ENCODE assay signal across 18 cellular contexts in the genomic region with DNA sequence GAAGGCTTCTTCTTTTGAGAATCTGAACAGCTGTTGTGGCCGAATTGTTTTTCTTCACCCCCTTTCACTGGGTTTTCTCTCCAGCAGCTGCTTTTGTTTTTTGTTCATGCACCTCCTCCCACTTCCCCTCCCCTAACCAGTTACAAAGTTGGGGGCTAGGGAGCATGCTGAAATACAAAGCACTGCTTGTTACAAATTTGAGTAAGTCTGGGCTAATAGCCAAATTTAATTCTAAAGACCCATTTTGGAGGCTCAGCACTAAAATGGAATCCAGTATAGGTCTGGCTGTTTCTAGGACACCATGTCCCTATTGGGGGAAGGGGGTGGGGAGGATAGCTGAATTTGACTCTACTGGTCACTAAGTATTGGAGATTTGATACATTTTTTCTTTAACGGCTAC.
A peak's percentile ranks its signal among the peaks of the same experiment; 100 is the strongest.
DNase-seq lines count a peak whose midpoint lies in the region; ATAC-seq and TF ChIP-seq lines count a peak whose summit lies in the region.
"Had no signal": no experiment of that assay in that cellular context is flagged by ENCODE, and none has a peak within 500 bp of the region (broad histone marks: within the 10 kb centered on the region; RNA-seq: fewer than 3 reads in every experiment).

No MANE protein-coding gene starts in this region.

- H3K4me3 Mint-ChIP-seq in WTC11 = no peak overlapping the region
- no peak overlapping the region for H3K4me3 Mint-ChIP-seq in activated CD8-positive, alpha-beta T cell treated with anti-CD3 and anti-CD28 coated beads for 36 hours
- H3K4me3 Mint-ChIP-seq: activated T-helper 1 cell treated with anti-CD3 and anti-CD28 coated beads, Interleukin-12 subunit alpha, Interleukin-12 subunit beta, Interleukin-2, Interleukin-4 antibody, amounts not matched to agents 30 ng/mL and 10 ng/mL and 1 ng/mL, durations not matched to agents 14 hours and 24 hours and 36 hours had no signal

- H3K36me3 Mint-ChIP-seq in WTC11 = peaks cover 8% of the 10 kb centered on the region
- no peaks in the 10 kb centered on the region for H3K36me3 Mint-ChIP-seq in activated CD8-positive, alpha-beta T cell treated with anti-CD3 and anti-CD28 coated beads for 36 hours (ENCODE audit: low read depth)

- H3K27ac ChIP-seq in ascending aorta = no peak overlapping the region
- H3K27ac ChIP-seq: suprapubic skin had no signal

- CTCF ChIA-PET in WTC11 (lab: Charles Lee) = no interaction called here
- CTCF ChIA-PET in activated CD8-positive, alpha-beta T cell treated with anti-CD3 and anti-CD28 coated beads for 36 hours (lab: Charles Lee) = no interaction called here

- no peaks in the 10 kb centered on the region for H3K9me3 ChIP-seq in ascending aorta
- H3K9me3 ChIP-seq: suprapubic skin had no signal

- no peak for ATAC-seq in WTC11
- ATAC-seq in activated CD8-positive, alpha-beta T cell treated with anti-CD3 and anti-CD28 coated beads for 36 hours = no peak
- ATAC-seq: right cardiac atrium had no signal

- POLR2A ChIA-PET in WTC11 (lab: Charles Lee) = no interaction called here
- POLR2A ChIA-PET in activated CD8-positive, alpha-beta T cell treated with anti-CD3 and anti-CD28 coated beads for 36 hours (lab: Charles Lee) = no interaction called here

- no peaks in the 10 kb centered on the region; the same call in 1 of the 2 replicates for H3K9me3 Mint-ChIP-seq in WTC11
- H3K9me3 Mint-ChIP-seq in activated CD8-positive, alpha-beta T cell treated with anti-CD3 and anti-CD28 coated beads for 36 hours = no peaks in the 10 kb centered on the region
- H3K9me3 Mint-ChIP-seq: activated T-helper 1 cell treated with anti-CD3 and anti-CD28 coated beads, Interleukin-12 subunit alpha, Interleukin-12 subunit beta, Interleukin-2, Interleukin-4 antibody, amounts not matched to agents 30 ng/mL and 10 ng/mL and 1 ng/mL, durations not matched to agents 14 hours and 24 hours and 36 hours had no signal

- intact Hi-C loops in head of caudate nucleus (cut with DNase I) = no loop called here
- intact Hi-C loops in activated CD8-positive, alpha-beta T cell treated with anti-CD3 and anti-CD28 coated beads for 36 hours (cut with micrococcal nuclease) = no loop called here
- intact Hi-C loops in ascending aorta (cut with DNase I) = no loop called here

- no peak overlapping the region for H3K4me3 ChIP-seq in ascending aorta
- H3K4me3 ChIP-seq: suprapubic skin had no signal

- H3K27me3 Mint-ChIP-seq in WTC11 (ENCODE audit: low read depth) = no peaks in the 10 kb centered on the region
- no peaks in the 10 kb centered on the region for H3K27me3 Mint-ChIP-seq in activated CD8-positive, alpha-beta T cell treated with anti-CD3 and anti-CD28 coated beads for 36 hours

- H3K36me3 ChIP-seq in ascending aorta = no peaks in the 10 kb centered on the region
- H3K36me3 ChIP-seq: suprapubic skin had no signal

- no peak for TF ChIP-seq CTCF in WTC11 (IDR thresholded peaks at IDR 0.05)
- no peak for TF ChIP-seq CTCF in activated CD8-positive, alpha-beta T cell treated with anti-CD3 and anti-CD28 coated beads for 36 hours (IDR thresholded peaks at IDR 0.05)
- no peak for TF ChIP-seq CTCF in ascending aorta (IDR thresholded peaks at IDR 0.05)

- no peaks in the 10 kb centered on the region for H3K27me3 ChIP-seq in ascending aorta
- H3K27me3 ChIP-seq: suprapubic skin had no signal

- no peaks in the 10 kb centered on the region for H3K4me1 ChIP-seq in ascending aorta
- H3K4me1 ChIP-seq: suprapubic skin had no signal

- H3K27ac Mint-ChIP-seq in WTC11 = no peak overlapping the region
- H3K27ac Mint-ChIP-seq in activated CD8-positive, alpha-beta T cell treated with anti-CD3 and anti-CD28 coated beads for 36 hours = no peak overlapping the region
- H3K27ac Mint-ChIP-seq: activated T-helper 1 cell treated with anti-CD3 and anti-CD28 coated beads, Interleukin-12 subunit alpha, Interleukin-12 subunit beta, Interleukin-2, Interleukin-4 antibody, amounts not matched to agents 30 ng/mL and 10 ng/mL and 1 ng/mL, durations not matched to agents 14 hours and 24 hours and 36 hours had no signal

- DNase-seq in DMS 273 treated with DMSO at 0.1 percent for 48 hours (lab: John Stamatoyannopoulos, UW) = peak; percentile 42
- peak; percentile 17 for DNase-seq in RPMI7951 (ENCODE audit: low read depth)
- DNase-seq in head of caudate nucleus = peak in 33 of 42 donors; percentile 11 to 85 (median 59)
- DNase-seq in nucleus accumbens (lab: John Stamatoyannopoulos, UW) = peak in 45 of 56 donors; percentile 2 to 72 (median 34)
- DNase-seq in WTC11 (ENCODE audit: low spot score) = no peak
- DNase-seq in NCI-H2029 (lab: John Stamatoyannopoulos, UW) = no peak
- no peak for DNase-seq in activated CD8-positive, alpha-beta T cell treated with anti-CD3 and anti-CD28 coated beads for 36 hours
- no peak for DNase-seq in ascending aorta (ENCODE audit: low spot score in 2 of 2)
- DNase-seq: Calu3; foreskin fibroblast; GDM1; H7; NCI-H187 treated with DMSO at 0.1 percent for 48 hours; NCI-H524; right cardiac atrium; stimulated activated CD4-positive, alpha-beta T cell treated with anti-CD3 and anti-CD28 coated beads, Interleukin-2, amount 100 ng/mL, for 24 hours had no signal

- peaks cover 52% of the 10 kb centered on the region for H3K4me1 Mint-ChIP-seq in WTC11
- H3K4me1 Mint-ChIP-seq in activated CD8-positive, alpha-beta T cell treated with anti-CD3 and anti-CD28 coated beads for 36 hours (ENCODE audit: low read depth) = no peaks in the 10 kb centered on the region

TF ChIP-seq in WTC11, 78 proteins besides CTCF, POLR2A, EP300 and RAD21 (continues in another document):
- TF ChIP-seq, protein P1, sequence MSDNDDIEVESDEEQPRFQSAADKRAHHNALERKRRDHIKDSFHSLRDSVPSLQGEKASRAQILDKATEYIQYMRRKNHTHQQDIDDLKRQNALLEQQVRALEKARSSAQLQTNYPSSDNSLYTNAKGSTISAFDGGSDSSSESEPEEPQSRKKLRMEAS (CRISPR knock-in tag; IDR thresholded peaks at IDR 0.05) = no peak
- TF ChIP-seq NR3C1 (CRISPR knock-in tag; conservative IDR thresholded peaks at IDR 0.05; ENCODE audit: low read depth) (no peak), NFATC4 (CRISPR knock-in tag; IDR thresholded peaks at IDR 0.05) (no peak), FOXJ3 (CRISPR knock-in tag; IDR thresholded peaks at IDR 0.05; ENCODE audit: borderline replicate concordance) (no peak), RELA (CRISPR knock-in tag; IDR thresholded peaks at IDR 0.05; ENCODE audit: borderline replicate concordance) (no peak), ZNF423 (CRISPR knock-in tag; IDR thresholded peaks at IDR 0.05) (no peak), JAZF1 (CRISPR knock-in tag; IDR thresholded peaks at IDR 0.05) (no peak), ZNF232 (CRISPR knock-in tag; IDR thresholded peaks at IDR 0.05) (no peak), SMAD3 (CRISPR knock-in tag; IDR thresholded peaks at IDR 0.05; ENCODE audit: borderline replicate concordance) (no peak), NR2C2 (CRISPR knock-in tag; IDR thresholded peaks at IDR 0.05) (no peak)
- TF ChIP-seq, protein P2, sequence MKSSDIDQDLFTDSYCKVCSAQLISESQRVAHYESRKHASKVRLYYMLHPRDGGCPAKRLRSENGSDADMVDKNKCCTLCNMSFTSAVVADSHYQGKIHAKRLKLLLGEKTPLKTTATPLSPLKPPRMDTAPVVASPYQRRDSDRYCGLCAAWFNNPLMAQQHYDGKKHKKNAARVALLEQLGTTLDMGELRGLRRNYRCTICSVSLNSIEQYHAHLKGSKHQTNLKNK (CRISPR knock-in tag; IDR thresholded peaks at IDR 0.05) = no peak
- TF ChIP-seq, protein P3, sequence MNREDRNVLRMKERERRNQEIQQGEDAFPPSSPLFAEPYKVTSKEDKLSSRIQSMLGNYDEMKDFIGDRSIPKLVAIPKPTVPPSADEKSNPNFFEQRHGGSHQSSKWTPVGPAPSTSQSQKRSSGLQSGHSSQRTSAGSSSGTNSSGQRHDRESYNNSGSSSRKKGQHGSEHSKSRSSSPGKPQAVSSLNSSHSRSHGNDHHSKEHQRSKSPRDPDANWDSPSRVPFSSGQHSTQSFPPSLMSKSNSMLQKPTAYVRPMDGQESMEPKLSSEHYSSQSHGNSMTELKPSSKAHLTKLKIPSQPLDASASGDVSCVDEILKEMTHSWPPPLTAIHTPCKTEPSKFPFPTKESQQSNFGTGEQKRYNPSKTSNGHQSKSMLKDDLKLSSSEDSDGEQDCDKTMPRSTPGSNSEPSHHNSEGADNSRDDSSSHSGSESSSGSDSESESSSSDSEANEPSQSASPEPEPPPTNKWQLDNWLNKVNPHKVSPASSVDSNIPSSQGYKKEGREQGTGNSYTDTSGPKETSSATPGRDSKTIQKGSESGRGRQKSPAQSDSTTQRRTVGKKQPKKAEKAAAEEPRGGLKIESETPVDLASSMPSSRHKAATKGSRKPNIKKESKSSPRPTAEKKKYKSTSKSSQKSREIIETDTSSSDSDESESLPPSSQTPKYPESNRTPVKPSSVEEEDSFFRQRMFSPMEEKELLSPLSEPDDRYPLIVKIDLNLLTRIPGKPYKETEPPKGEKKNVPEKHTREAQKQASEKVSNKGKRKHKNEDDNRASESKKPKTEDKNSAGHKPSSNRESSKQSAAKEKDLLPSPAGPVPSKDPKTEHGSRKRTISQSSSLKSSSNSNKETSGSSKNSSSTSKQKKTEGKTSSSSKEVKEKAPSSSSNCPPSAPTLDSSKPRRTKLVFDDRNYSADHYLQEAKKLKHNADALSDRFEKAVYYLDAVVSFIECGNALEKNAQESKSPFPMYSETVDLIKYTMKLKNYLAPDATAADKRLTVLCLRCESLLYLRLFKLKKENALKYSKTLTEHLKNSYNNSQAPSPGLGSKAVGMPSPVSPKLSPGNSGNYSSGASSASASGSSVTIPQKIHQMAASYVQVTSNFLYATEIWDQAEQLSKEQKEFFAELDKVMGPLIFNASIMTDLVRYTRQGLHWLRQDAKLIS (CRISPR knock-in tag; IDR thresholded peaks at IDR 0.05; ENCODE audit: borderline replicate concordance) = no peak
- TF ChIP-seq, protein P4, sequence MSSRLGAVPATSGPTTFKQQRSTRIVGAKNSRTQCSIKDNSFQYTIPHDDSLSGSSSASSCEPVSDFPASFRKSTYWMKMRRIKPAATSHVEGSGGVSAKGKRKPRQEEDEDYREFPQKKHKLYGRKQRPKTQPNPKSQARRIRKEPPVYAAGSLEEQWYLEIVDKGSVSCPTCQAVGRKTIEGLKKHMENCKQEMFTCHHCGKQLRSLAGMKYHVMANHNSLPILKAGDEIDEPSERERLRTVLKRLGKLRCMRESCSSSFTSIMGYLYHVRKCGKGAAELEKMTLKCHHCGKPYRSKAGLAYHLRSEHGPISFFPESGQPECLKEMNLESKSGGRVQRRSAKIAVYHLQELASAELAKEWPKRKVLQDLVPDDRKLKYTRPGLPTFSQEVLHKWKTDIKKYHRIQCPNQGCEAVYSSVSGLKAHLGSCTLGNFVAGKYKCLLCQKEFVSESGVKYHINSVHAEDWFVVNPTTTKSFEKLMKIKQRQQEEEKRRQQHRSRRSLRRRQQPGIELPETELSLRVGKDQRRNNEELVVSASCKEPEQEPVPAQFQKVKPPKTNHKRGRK (CRISPR knock-in tag; IDR thresholded peaks at IDR 0.05; ENCODE audit: borderline replicate concordance) = no peak

Comparison
In these comparisons a context has a peak if more than half of its experiments do, and no peak if none do; other contexts are left out.
1. DNase-seq: peak in DMS 273 treated with DMSO at 0.1 percent for 48 hours (single experiment), RPMI7951 (single experiment), head of caudate nucleus (33 of 42) and nucleus accumbens (45 of 56); none in WTC11 (single experiment), NCI-H2029 (single experiment), activated CD8-positive, alpha-beta T cell treated with anti-CD3 and anti-CD28 coated beads for 36 hours (single experiment) and ascending aorta (0 of 2).